Comparison of ENCODE assay signal across 16 cellular contexts in the genomic region with DNA sequence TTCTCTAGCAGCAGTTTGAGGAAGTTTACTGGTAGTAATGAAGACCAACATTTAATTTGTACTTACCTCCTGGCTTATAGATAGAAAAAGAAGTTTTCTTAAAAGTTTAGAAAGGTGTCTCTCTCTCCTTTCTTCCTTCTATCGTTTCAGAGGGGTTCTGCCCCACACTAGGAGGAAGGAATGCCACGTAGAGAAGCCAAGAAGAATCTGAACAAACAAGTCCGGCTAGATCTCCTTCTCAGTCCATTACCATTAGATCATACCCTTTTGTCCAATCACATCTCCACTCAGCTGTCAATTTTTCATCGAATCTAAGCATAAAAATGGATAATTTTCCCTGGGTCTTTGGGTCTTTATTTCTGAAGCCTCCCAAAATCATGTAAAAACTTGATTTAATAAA.
DNase-seq lines count a peak whose midpoint lies in the region; ATAC-seq, FAIRE-seq and TF ChIP-seq lines count a peak whose summit lies in the region.
"Had no signal": no experiment of that assay in that cellular context is flagged by ENCODE, and none has a peak within 500 bp of the region (broad histone marks: within the 10 kb centered on the region; RNA-seq: fewer than 3 reads in every experiment).

No MANE protein-coding gene starts in this region.

- no peaks in the 10 kb centered on the region for H3K9me3 ChIP-seq in neuron (ENCODE audit: low read length)
- H3K9me3 ChIP-seq: BE2C, Caco-2, HAP-1 had no signal

- no peak overlapping the region for H3K4me3 ChIP-seq in bronchial epithelial cell (ENCODE audit: low read depth, low read length)
- H3K4me3 ChIP-seq in neuron (ENCODE audit: low read length): no peak overlapping the region
- H3K4me3 ChIP-seq: HAP-1, K562 had no signal

- H2AFZ ChIP-seq in neuron (ENCODE audit: low read depth, low read length): peak overlapping the region; percentile 36

- ATAC-seq in GM18868 (IDR thresholded peaks at IDR 0.05; ENCODE audit: unreplicated experiment) (no peak), left ventricle myocardium superior (no peak), GM18517 (IDR thresholded peaks at IDR 0.05; ENCODE audit: unreplicated experiment) (no peak)
- ATAC-seq: K562 had no signal

- no peaks in the 10 kb centered on the region for H3K4me1 ChIP-seq in neuron (ENCODE audit: insufficient read depth, low read length)
- H3K4me1 ChIP-seq: BE2C, Caco-2, HAP-1 had no signal

- intact Hi-C loops in left ventricle myocardium superior (cut with micrococcal nuclease): no loop called here

- TF ChIP-seq CTCF in bronchial epithelial cell (IDR thresholded peaks at IDR 0.05; ENCODE audit: insufficient read depth, low read length, severe bottlenecking): no peak

- H3K27me3 ChIP-seq in bronchial epithelial cell (ENCODE audit: control insufficient read depth, insufficient read depth, low read length): no peaks in the 10 kb centered on the region
- no peaks in the 10 kb centered on the region for H3K27me3 ChIP-seq in neuron (ENCODE audit: insufficient read depth, low read length)
- H3K27me3 ChIP-seq: BE2C had no signal

- no peak for FAIRE-seq in bronchial epithelial cell (lab: Jason Lieb, UNC)
- FAIRE-seq: GM19239, K562 had no signal

- DNase-seq in HPDE6-E6E7 (ENCODE audit: extremely low spot score): peak; percentile 1
- peak; percentile 1 for DNase-seq in bronchial epithelial cell (ENCODE audit: low read depth)
- no peak for DNase-seq in left ventricle myocardium superior
- DNase-seq: BE2C; C1 segment of cervical spinal cord; Caco-2; CD4-positive, CD25-positive, alpha-beta regulatory T cell; CD8-positive, alpha-beta memory T cell; DMS79 treated with DMSO at 0.1 percent for 48 hours; GF-D8 had no signal

- H3K36me3 ChIP-seq in bronchial epithelial cell (ENCODE audit: control insufficient read depth, insufficient read depth, low read length): no peaks in the 10 kb centered on the region
- no peaks in the 10 kb centered on the region for H3K36me3 ChIP-seq in neuron (ENCODE audit: insufficient read depth, low read length)
- H3K36me3 ChIP-seq: BE2C, HAP-1 had no signal
